In the genomic region with DNA sequence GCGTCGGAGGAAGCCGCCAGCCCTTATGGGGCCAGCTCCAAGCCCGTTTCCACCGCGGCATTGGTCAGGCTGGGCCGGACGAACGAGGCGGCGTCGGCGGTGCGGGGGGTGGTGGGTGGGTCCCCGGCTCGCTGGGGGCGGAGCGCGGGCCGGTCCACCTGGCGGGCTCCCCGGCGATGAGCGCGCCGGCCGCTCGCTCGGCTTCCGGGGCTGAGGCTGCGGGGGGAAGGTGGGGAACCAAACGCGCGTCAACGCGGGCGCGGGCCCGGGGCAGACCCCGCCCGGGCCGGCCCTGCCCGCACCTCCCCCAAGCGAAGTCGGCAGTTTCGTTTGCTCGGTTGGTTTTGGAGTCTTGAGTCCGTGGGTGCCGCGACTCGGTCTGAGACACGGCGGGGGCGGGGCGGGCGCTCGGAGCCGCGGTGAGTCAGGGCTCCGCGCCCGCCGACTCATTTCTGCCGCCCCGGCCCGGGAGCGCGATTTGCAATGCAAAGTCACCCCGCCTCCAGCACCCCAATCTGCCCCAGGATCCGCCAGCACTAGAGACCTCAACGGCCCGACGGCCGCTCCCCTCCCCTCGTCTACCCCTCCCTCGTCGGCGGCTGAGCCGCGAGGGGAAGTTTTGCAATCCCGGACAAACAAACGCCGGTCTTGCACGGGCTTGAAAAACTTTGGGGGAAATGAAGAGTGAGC, we compare ENCODE assay signal across 7 cellular contexts. TPM values are rescaled to one million over a fixed set of nuclear protein-coding genes. Genes with fewer than 3 reads are reported as not detected.
A peak's percentile ranks its signal among the peaks of the same experiment; 100 is the strongest.
DNase-seq lines count a peak whose midpoint lies in the region; ATAC-seq and TF ChIP-seq lines count a peak whose summit lies in the region.

No MANE protein-coding gene starts in this region.

- ATAC-seq in activated B cell treated with CpG ODN at 0.5 μM for 24 hours (ENCODE audit: low read depth) (peak; percentile 62), lung (ENCODE audit: insufficient read depth, low FRiP score) (peak; percentile 41), GM21528 (IDR thresholded peaks at IDR 0.05; ENCODE audit: low FRiP score, unreplicated experiment) (no peak)

- peak overlapping the region; percentile 74 for H3K27ac Mint-ChIP-seq in activated B cell treated with CpG ODN at 0.5 μM for 24 hours

- peaks cover 6% of the 10 kb centered on the region for H3K27me3 Mint-ChIP-seq in activated B cell treated with CpG ODN at 0.5 μM for 24 hours

- DNase-seq in activated B cell treated with CpG ODN at 0.5 μM for 24 hours = peak; percentile 75
- DNase-seq in caudate nucleus (lab: John Stamatoyannopoulos, UW) = peak in 5 of 61 donors; percentile 11 to 61 (median 30)
- peak; percentile 65 for DNase-seq in lung (ENCODE audit: low spot score)
- peak; percentile 60 for DNase-seq in stimulated activated CD8-positive, alpha-beta memory T cell treated with anti-CD3 and anti-CD28 coated beads, Interleukin-12 subunit alpha, Interleukin-12 subunit beta, amount 100 ng/mL, for 24 hours (ENCODE audit: extremely low read depth)
- DNase-seq in NCI-H2081 treated with DMSO at 0.1 percent for 48 hours (lab: John Stamatoyannopoulos, UW) = no peak

- H3K27me3 ChIP-seq in HUES64 (ENCODE audit: insufficient read depth, low read length) (peaks cover 96% of the 10 kb centered on the region), lung (ENCODE audit: control insufficient read depth, insufficient read depth) (peaks cover 7% of the 10 kb centered on the region)

- CTCF ChIA-PET in activated B cell treated with CpG ODN at 0.5 μM for 24 hours (lab: Charles Lee) = interaction anchor here (1.0 to 1.3 kb wide), 3 partner anchors 36 to 151 kb away, joined by 4 to 7 read pairs (median 5); no protein-coding TSS in a partner anchor

- no peak overlapping the region for H3K27ac ChIP-seq in HUES64 (ENCODE audit: low read depth, low read length)
- H3K27ac ChIP-seq in caudate nucleus (ENCODE audit: low read depth, low read length) = peak overlapping the region; percentile 16
- H3K27ac ChIP-seq in lung (ENCODE audit: low read depth in 1 of 2, low read length in 1 of 2) = no peak overlapping the region

- no peak for TF ChIP-seq CTCF in activated B cell treated with CpG ODN at 0.5 μM for 24 hours (IDR thresholded peaks at IDR 0.05)
- TF ChIP-seq CTCF in lung (IDR thresholded peaks at IDR 0.05; ENCODE audit: control extremely low read depth, extremely low read depth) = no peak

- peaks cover 41% of the 10 kb centered on the region for H3K4me1 Mint-ChIP-seq in activated B cell treated with CpG ODN at 0.5 μM for 24 hours

- H3K9me3 ChIP-seq in HUES64 (ENCODE audit: insufficient read depth, low read depth, low read length) = no peaks in the 10 kb centered on the region
- no peaks in the 10 kb centered on the region for H3K9me3 ChIP-seq in lung (ENCODE audit: control insufficient read depth in 2 of 2, insufficient read depth in 1 of 2, low read length in 1 of 2)

- H3K36me3 Mint-ChIP-seq in activated B cell treated with CpG ODN at 0.5 μM for 24 hours (ENCODE audit: low read depth) = no peaks in the 10 kb centered on the region

- H3K36me3 ChIP-seq in HUES64 (ENCODE audit: insufficient read depth, low read length) = no peaks in the 10 kb centered on the region
- no peaks in the 10 kb centered on the region for H3K36me3 ChIP-seq in lung (ENCODE audit: control insufficient read depth in 2 of 2, insufficient read depth in 2 of 2, low read length in 2 of 2)

- peak overlapping the region; percentile 70 for H3K4me3 Mint-ChIP-seq in activated B cell treated with CpG ODN at 0.5 μM for 24 hours

- WGBS in HUES64 = 1% methylated on average over 83 of the region's 84 CpGs
- 1% methylated on average over 62 to 84 of the region's 84 CpGs for WGBS in lung, 2 donors

- H3K4me1 ChIP-seq in HUES64 (ENCODE audit: insufficient read depth, low read length) (peaks cover 4% of the 10 kb centered on the region; the same call in 1 of the 2 replicates), lung (ENCODE audit: control insufficient read depth in 2 of 2, insufficient read depth in 2 of 2, low read length in 2 of 2) (peaks cover 0 to 19% of the 10 kb centered on the region in 2 donors)

- POLR2A ChIA-PET in activated B cell treated with CpG ODN at 0.5 μM for 24 hours (lab: Charles Lee) = interaction anchor here (0.7 to 1.7 kb wide), 7 partner anchors 30 to 431 kb away, joined by 3 to 16 read pairs (median 4); partner anchors contain the start of genes C11orf21, CD81, KCNQ1OT1 and TSPAN32

- H3K9me3 Mint-ChIP-seq in activated B cell treated with CpG ODN at 0.5 μM for 24 hours = no peaks in the 10 kb centered on the region

- intact Hi-C loops in activated B cell treated with CpG ODN at 0.5 μM for 24 hours (cut with micrococcal nuclease) = loop anchor here (1.0 to 5.0 kb wide), 4 partner anchors 32 to 417 kb away; partner anchors contain the start of genes C11orf21 and LSP1

- H3K9ac ChIP-seq in HUES64 (ENCODE audit: low read depth, low read length) = no peak overlapping the region; the same call in 1 of the 2 replicates

- peak overlapping the region; percentile 52 for H3K4me3 ChIP-seq in HUES64 (ENCODE audit: low read length)
- peak overlapping the region; percentile 30 for H3K4me3 ChIP-seq in lung

RNA-seq across cellular contexts. Expression of gene ASCL2, which starts 1.3 kb away (rescaled TPM):
- polyA plus RNA-seq in HUES64 (2013, experiment 1 of 2) = 0.40 TPM
- polyA plus RNA-seq in HUES64 (2013, experiment 2 of 2) = 0.76 TPM
- total RNA-seq in activated B cell treated with CpG ODN at 0.5 μM for 24 hours (1.3 and 1.4 TPM in 2 replicates), lung (1 to 10 TPM in 1 of 2 donors, not detected in 1; 2.4 TPM)
- 1 to 10 TPM in 1 of 2 donors, under 1 TPM in 1; 0.94 to 2.2 TPM for polyA plus RNA-seq in lung

RNA-seq across cellular contexts. Expression of gene C11orf21, which starts 32.7 kb away (rescaled TPM):
- polyA plus RNA-seq in HUES64 (2013, experiment 1 of 2) = not detected
- not detected for polyA plus RNA-seq in HUES64 (2013, experiment 2 of 2)
- total RNA-seq in activated B cell treated with CpG ODN at 0.5 μM for 24 hours = 5.2 and 8.8 TPM in 2 replicates
- total RNA-seq in lung = 1 to 10 TPM; 3.4 to 5.2 TPM
- polyA plus RNA-seq in lung = 1 to 10 TPM; 4.3 to 6.0 TPM

RNA-seq across cellular contexts. Expression of gene TSPAN32, which starts 32.8 kb away (rescaled TPM):
- not detected for polyA plus RNA-seq in HUES64 (2013, experiment 1 of 2)
- polyA plus RNA-seq in HUES64 (2013, experiment 2 of 2) = not detected
- total RNA-seq in activated B cell treated with CpG ODN at 0.5 μM for 24 hours = 6.8 and 7.3 TPM in 2 replicates
- total RNA-seq in lung = 1 to 10 TPM; 7.4 to 7.6 TPM
- polyA plus RNA-seq in lung = 1 to 10 TPM; 6.1 to 6.8 TPM
